ENCODE assay signal across 17 cellular contexts in the genomic region with DNA sequence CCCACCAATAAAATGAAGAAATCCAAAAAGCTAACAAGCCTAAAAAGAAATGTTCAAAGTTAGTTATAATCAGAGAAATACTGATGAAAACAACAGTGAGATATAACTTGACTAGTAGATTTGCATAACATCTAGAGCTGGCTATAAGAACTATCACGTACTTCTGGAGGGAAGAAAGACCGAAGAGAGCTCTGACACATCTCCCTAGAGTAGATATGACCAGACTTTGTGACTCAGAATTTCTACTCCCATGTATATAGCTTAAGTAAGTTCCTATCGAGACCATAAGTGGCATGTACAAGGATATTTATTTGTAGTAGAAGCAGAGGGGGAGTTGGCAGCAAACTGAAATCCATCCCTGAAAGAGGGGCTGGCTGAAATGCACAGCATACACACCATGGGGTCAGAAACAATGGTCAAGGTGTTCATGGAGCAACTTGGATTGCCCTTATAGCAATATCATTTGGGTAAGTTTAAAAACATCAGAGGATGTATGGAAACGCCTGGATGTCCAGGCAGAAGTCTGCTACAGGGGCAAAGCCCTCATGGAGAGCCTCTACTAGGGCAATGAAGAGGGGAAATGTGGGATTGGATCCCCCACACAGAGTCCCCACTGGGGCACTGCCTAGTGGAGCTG. TPM values are rescaled to one million over a fixed set of nuclear protein-coding genes. Genes with fewer than 3 reads are reported as not detected.
"Had no signal": no experiment of that assay in that cellular context is flagged by ENCODE, and none has a peak within 500 bp of the region (broad histone marks: within the 10 kb centered on the region; RNA-seq: fewer than 3 reads in every experiment).

No MANE protein-coding gene starts in this region.

- H3K27ac ChIP-seq: cardiac muscle cell, parathyroid adenoma, SJCRH30 had no signal

- H3K36me3 Mint-ChIP-seq: immature natural killer cell had no signal

- DNase-seq: activated CD8-positive, alpha-beta memory T cell treated with anti-CD3 and anti-CD28 coated beads, Interleukin-2, amount 10 ng/mL, durations not matched to agents 7 days and 5 days; immature natural killer cell; left cardiac atrium; midbrain; SJCRH30; stimulated activated CD4-positive, alpha-beta T cell treated with anti-CD3 and anti-CD28 coated beads, Interleukin-4, amount 100 ng/mL, for 4 hours; substantia nigra; SW 1271; trophoblast cell had no signal

- H3K9me3 Mint-ChIP-seq: immature natural killer cell had no signal

- H3K4me1 ChIP-seq: parathyroid adenoma had no signal

- H3K9me3 ChIP-seq: SJCRH30 had no signal

- H3K27ac Mint-ChIP-seq: activated CD8-positive, alpha-beta memory T cell treated with anti-CD3 and anti-CD28 coated beads, Interleukin-2, amount 10 ng/mL, durations not matched to agents 7 days and 5 days; immature natural killer cell; T-helper 2 cell treated with Interferon-gamma antibody and Interleukin-4, amounts not matched to agents 5 μg/mL and 100 μg/mL, for 36 hours had no signal

- H3K27me3 ChIP-seq: SJCRH30 had no signal

- H3K4me3 ChIP-seq: cardiac muscle cell, lung, SJCRH30 had no signal

- ATAC-seq: activated CD8-positive, alpha-beta memory T cell treated with anti-CD3 and anti-CD28 coated beads, Interleukin-2, amount 10 ng/mL, durations not matched to agents 7 days and 5 days; esophagus mucosa; left cardiac atrium had no signal

- H3K4me3 Mint-ChIP-seq: activated CD8-positive, alpha-beta memory T cell treated with anti-CD3 and anti-CD28 coated beads, Interleukin-2, amount 10 ng/mL, durations not matched to agents 7 days and 5 days; immature natural killer cell; T-helper 2 cell treated with Interferon-gamma antibody and Interleukin-4, amounts not matched to agents 5 μg/mL and 100 μg/mL, for 36 hours had no signal

- H3K36me3 ChIP-seq: cardiac muscle cell, SJCRH30 had no signal

RNA-seq across cellular contexts. Expression of a gene that starts 25.6 kb away (rescaled TPM):
- total RNA-seq: activated CD8-positive, alpha-beta memory T cell treated with anti-CD3 and anti-CD28 coated beads, Interleukin-2, amount 10 ng/mL, durations not matched to agents 7 days and 5 days; cardiac muscle cell; esophagus mucosa; fibroblast of villous mesenchyme; left cardiac atrium; lung; renal cortical epithelial cell; SJCRH30 had no signal
- polyA plus RNA-seq: adipose tissue, cardiac muscle cell had no signal
